ENCODE assay signal across 8 cellular contexts in the genomic region with DNA sequence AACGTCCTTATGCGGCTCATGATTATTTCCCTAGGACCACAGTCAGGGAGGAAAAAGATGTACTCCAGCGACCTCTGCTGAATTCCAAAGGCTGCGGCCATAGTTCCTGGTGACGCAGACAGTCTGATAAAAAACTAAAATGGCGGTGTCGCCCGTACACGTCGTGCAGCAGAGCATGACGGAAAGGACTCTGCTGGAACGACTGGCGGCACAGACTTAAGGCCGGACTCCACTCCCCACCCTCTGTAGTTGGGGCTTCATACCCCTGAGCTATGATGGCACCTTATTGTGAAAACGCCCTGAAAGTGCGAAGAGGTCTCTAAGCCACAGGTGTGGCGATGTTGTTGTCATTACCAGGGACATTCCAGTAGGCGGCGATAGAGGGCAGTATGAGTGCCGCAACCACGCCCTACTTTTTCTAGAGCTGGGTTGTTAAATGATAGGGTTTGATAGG.
DNase-seq lines count a peak whose midpoint lies in the region; ATAC-seq and TF ChIP-seq lines count a peak whose summit lies in the region.

No MANE protein-coding gene starts in this region.

- TF ChIP-seq POLR2A in breast epithelium (IDR thresholded peaks at IDR 0.05), result no peak

- no peaks in the 10 kb centered on the region for H3K4me1 ChIP-seq in breast epithelium

- intact Hi-C loops in breast epithelium (cut with DNase I; ENCODE audit: low total_unique reads), result no loop called here

- peak; percentile 36 to 85 (median 71) for TF ChIP-seq CTCF in breast epithelium (IDR thresholded peaks at IDR 0.05)

- H3K36me3 ChIP-seq in breast epithelium, result no peaks in the 10 kb centered on the region

- in situ Hi-C loops in Caki2 (cut with HindIII; ENCODE audit: low pct_unique_long_range_greater_than_20kb, low sequenced_read_pairs), result no loop called here

- peak overlapping the region; percentile 32 to 68 (median 45) for H3K4me3 ChIP-seq in breast epithelium

- ATAC-seq in GM21367 (IDR thresholded peaks at IDR 0.05; ENCODE audit: unreplicated experiment) (peak; percentile 84), GM21528 (IDR thresholded peaks at IDR 0.05; ENCODE audit: low FRiP score, unreplicated experiment) (no peak)

- DNase-seq in Caki2 (ENCODE audit: low read depth), result peak; percentile 69
- DNase-seq in KG1 (lab: John Stamatoyannopoulos, UW), result peak; percentile 11
- peak; percentile 63 for DNase-seq in UCSD-AML1 (lab: John Stamatoyannopoulos, UW; ENCODE audit: unreplicated experiment)
- peak; percentile 37 to 54 for DNase-seq in breast epithelium (ENCODE audit: low spot score in 2 of 2)
- peak; percentile 81 for DNase-seq in islet precursor cell
- DNase-seq in stimulated activated CD4-positive, alpha-beta T cell treated with anti-CD3 and anti-CD28 coated beads, Interleukin-12 subunit alpha, Interleukin-12 subunit beta, amount 100 ng/mL, for 4 hours, result peak; percentile 26

- peaks cover 0 to 10% of the 10 kb centered on the region in 2 donors for H3K27me3 ChIP-seq in breast epithelium

- H3K9me3 ChIP-seq in breast epithelium, result no peaks in the 10 kb centered on the region

- peak overlapping the region; percentile 60 to 81 for H3K27ac ChIP-seq in breast epithelium

Comparison
In these comparisons a context has a peak if more than half of its experiments do, and no peak if none do; other contexts are left out.
1. DNase-seq: peak in every context shown above with its lines; median percentile 81 in islet precursor cell; 69 in Caki2; 63 in UCSD-AML1; 46 in breast epithelium; 26 in stimulated activated CD4-positive, alpha-beta T cell treated with anti-CD3 and anti-CD28 coated beads, Interleukin-12 subunit alpha, Interleukin-12 subunit beta, amount 100 ng/mL, for 4 hours; 11 in KG1.